13 cellular contexts compared by ENCODE assay signal in genomic region chr1:36203027-36203553, GRCh38. TPM values are rescaled to one million over a fixed set of nuclear protein-coding genes. Genes with fewer than 3 reads are reported as not detected.
DNase-seq lines count a peak whose midpoint lies in the region; ATAC-seq and TF ChIP-seq lines count a peak whose summit lies in the region.
"Had no signal": no experiment of that assay in that cellular context is flagged by ENCODE, and none has a peak within 500 bp of the region (broad histone marks: within the 10 kb centered on the region; RNA-seq: fewer than 3 reads in every experiment).

No MANE protein-coding gene starts in this region.

- no peak overlapping the region for H3K4me3 ChIP-seq in PC-9
- H3K4me3 ChIP-seq in coronary artery = no peak overlapping the region

- H3K27me3 Mint-ChIP-seq in nephron (ENCODE audit: low read depth) = no peaks in the 10 kb centered on the region
- H3K27me3 Mint-ChIP-seq: activated naive CD8-positive, alpha-beta T cell treated with anti-CD3 and anti-CD28 coated beads, Interleukin-2, amount 10 ng/mL, durations not matched to agents 7 days and 5 days; stimulated activated naive B cell treated with anti-CD40 and anti-IgM and Interleukin-4, amounts not matched to agents 10 μg/mL and 1 μg/mL and 100 μg/mL, for 72 hours had no signal

- peak overlapping the region; percentile 61 for H3K27ac ChIP-seq in PC-9
- H3K27ac ChIP-seq in coronary artery = peak overlapping the region; percentile 86 to 95
- peak overlapping the region; percentile 88 for H3K27ac ChIP-seq in temporal lobe (ENCODE audit: low read depth, low read length)

- no TSS peak for BruUV-seq in PC-9 (replicated peaks; lab: Mats Ljungman, UMichigan)

- no peak for TF ChIP-seq CTCF in PC-9 (conservative IDR thresholded peaks at IDR 0.05)
- no peak for TF ChIP-seq CTCF in coronary artery (IDR thresholded peaks at IDR 0.05)
- TF ChIP-seq CTCF in nephron (IDR thresholded peaks at IDR 0.05; ENCODE audit: unreplicated experiment in 3 of 3) = no peak

- no peaks in the 10 kb centered on the region for H3K27me3 ChIP-seq in PC-9 (ENCODE audit: insufficient read depth, low read depth)

- H3K4me3 Mint-ChIP-seq in nephron = no peak overlapping the region
- H3K4me3 Mint-ChIP-seq: activated naive CD8-positive, alpha-beta T cell treated with anti-CD3 and anti-CD28 coated beads, Interleukin-2, amount 10 ng/mL, durations not matched to agents 7 days and 5 days; stimulated activated naive B cell treated with anti-CD40 and anti-IgM and Interleukin-4, amounts not matched to agents 10 μg/mL and 1 μg/mL and 100 μg/mL, for 72 hours had no signal

- peak overlapping the region in 2 of 3 experiments; percentile 96 to 99 for H3K27ac Mint-ChIP-seq in nephron
- H3K27ac Mint-ChIP-seq: activated naive CD8-positive, alpha-beta T cell treated with anti-CD3 and anti-CD28 coated beads, Interleukin-2, amount 10 ng/mL, durations not matched to agents 7 days and 5 days; stimulated activated naive B cell treated with anti-CD40 and anti-IgM and Interleukin-4, amounts not matched to agents 10 μg/mL and 1 μg/mL and 100 μg/mL, for 72 hours had no signal

- H3K4me2 ChIP-seq in PC-9 = peak overlapping the region; percentile 44

- POLR2A ChIA-PET in PC-9 (lab: Charles Lee; ENCODE audit: unreplicated experiment) = no interaction called here

- no peaks in the 10 kb centered on the region for H3K9me2 ChIP-seq in PC-9 (ENCODE audit: insufficient read depth)

- no peaks in the 10 kb centered on the region for H3K36me3 Mint-ChIP-seq in nephron (ENCODE audit: low read depth)
- H3K36me3 Mint-ChIP-seq: activated naive CD8-positive, alpha-beta T cell treated with anti-CD3 and anti-CD28 coated beads, Interleukin-2, amount 10 ng/mL, durations not matched to agents 7 days and 5 days; stimulated activated naive B cell treated with anti-CD40 and anti-IgM and Interleukin-4, amounts not matched to agents 10 μg/mL and 1 μg/mL and 100 μg/mL, for 72 hours had no signal

- ATAC-seq in GM18907 (IDR thresholded peaks at IDR 0.05; ENCODE audit: unreplicated experiment) = no peak
- ATAC-seq: stimulated activated naive B cell treated with anti-CD40 and anti-IgM and Interleukin-4, amounts not matched to agents 10 μg/mL and 1 μg/mL and 100 μg/mL, for 72 hours had no signal

- H3K4me1 Mint-ChIP-seq in nephron = peaks cover 20% of the 10 kb centered on the region

- H3K79me2 ChIP-seq in PC-9 (ENCODE audit: low read depth) = no peaks in the 10 kb centered on the region

- no peaks in the 10 kb centered on the region for H4K20me1 ChIP-seq in PC-9 (ENCODE audit: insufficient read depth)

- CTCF ChIA-PET in PC-9 (lab: Charles Lee) = no interaction called here

- no peak overlapping the region for H2AFZ ChIP-seq in PC-9

- DNase-seq in PC-9 (no peak), coronary artery (ENCODE audit: low spot score) (no peak), T-helper 2 cell (no peak), superior temporal gyrus (ENCODE audit: extremely low spot score) (no peak), NCI-H226 (no peak)
- DNase-seq: activated CD8-positive, alpha-beta memory T cell treated with anti-CD3 and anti-CD28 coated beads, Interleukin-2, amount 50 U/mL, for 4 hours; activated naive CD8-positive, alpha-beta T cell treated with anti-CD3 and anti-CD28 coated beads, Interleukin-2, amount 10 ng/mL, durations not matched to agents 7 days and 5 days; SIG-M5; stimulated activated CD4-positive, alpha-beta T cell treated with anti-CD3 and anti-CD28 coated beads, Interleukin-2, amount 100 ng/mL, for 48 hours; stimulated activated naive B cell treated with anti-CD40 and anti-IgM and Interleukin-4, amounts not matched to agents 10 μg/mL and 1 μg/mL and 100 μg/mL, for 72 hours had no signal

- H3K9me3 ChIP-seq in PC-9 (ENCODE audit: insufficient read depth, low read depth) = no peaks in the 10 kb centered on the region

- H3K9me3 Mint-ChIP-seq in nephron = no peaks in the 10 kb centered on the region
- H3K9me3 Mint-ChIP-seq: activated naive CD8-positive, alpha-beta T cell treated with anti-CD3 and anti-CD28 coated beads, Interleukin-2, amount 10 ng/mL, durations not matched to agents 7 days and 5 days; stimulated activated naive B cell treated with anti-CD40 and anti-IgM and Interleukin-4, amounts not matched to agents 10 μg/mL and 1 μg/mL and 100 μg/mL, for 72 hours had no signal

- intact Hi-C loops in PC-9 (cut with micrococcal nuclease; ENCODE audit: unreplicated experiment) = no loop called here

- H3K4me1 ChIP-seq in PC-9 (replicated peaks; ENCODE audit: insufficient read depth) = peaks cover 35% of the 10 kb centered on the region

- H3F3A ChIP-seq in PC-9 (ENCODE audit: insufficient read depth, low read depth) = peaks cover 32% of the 10 kb centered on the region; the same call in 1 of the 2 replicates

- H3K36me3 ChIP-seq in PC-9 (ENCODE audit: low read depth) = no peaks in the 10 kb centered on the region

RNA-seq across cellular contexts. Expression of gene THRAP3, which starts 21.2 kb away (rescaled TPM):
- 83.2 and 143 TPM in 2 replicates for total RNA-seq in PC-9 (2021)
- 69.8 TPM for total RNA-seq in temporal lobe

RNA-seq across cellular contexts. Expression of gene MAP7D1, which starts 47.1 kb away (rescaled TPM):
- total RNA-seq in PC-9 (2021) (150 and 173 TPM in 2 replicates), temporal lobe (52.9 TPM)

RNA-seq across cellular contexts. Expression of gene TRAPPC3, which starts 53.8 kb away (rescaled TPM):
- total RNA-seq in PC-9 (2021) = 112 and 116 TPM in 2 replicates
- total RNA-seq in temporal lobe = 40.8 TPM
